Comparison of ENCODE assay signal across 4 cellular contexts in genomic region chr14:24015745-24016144, GRCh38. TPM values are rescaled to one million over a fixed set of nuclear protein-coding genes. Genes with fewer than 3 reads are reported as not detected.
"Had no signal": no experiment of that assay in that cellular context is flagged by ENCODE, and none has a peak within 500 bp of the region (broad histone marks: within the 10 kb centered on the region; RNA-seq: fewer than 3 reads in every experiment).

No MANE protein-coding gene starts in this region.

RNA-seq across cellular contexts. Expression of gene CARMIL3, which starts 36.1 kb away (rescaled TPM):
- total RNA-seq: M059J, MCF 10A had no signal

RNA-seq across cellular contexts. Expression of gene CPNE6, which starts 55.6 kb away (rescaled TPM):
- total RNA-seq: LHCN-M2, M059J, MCF 10A, NCI-H460 had no signal
